Comparison of ENCODE assay signal across 26 cellular contexts in genomic region chr16:35734728-35735402, GRCh38.
"Had no signal": no experiment of that assay in that cellular context is flagged by ENCODE, and none has a peak within 500 bp of the region (broad histone marks: within the 10 kb centered on the region; RNA-seq: fewer than 3 reads in every experiment).

No MANE protein-coding gene starts in this region.

- H2AFZ ChIP-seq: neural progenitor cell had no signal

- H3K9me3 ChIP-seq: thoracic aorta had no signal

- H3K4me1 ChIP-seq: left lung, lower lobe of right lung, neural progenitor cell, upper lobe of left lung had no signal

- DNase-seq: activated CD4-positive, alpha-beta T cell treated with anti-CD3 and anti-CD28 coated beads for 48 hours; activated CD4-positive, alpha-beta T cell treated with anti-CD3 and anti-CD28 coated beads, Interleukin-2, amount 50 U/mL, for 48 hours; activated CD8-positive, alpha-beta memory T cell treated with anti-CD3 and anti-CD28 coated beads, Interleukin-2, amount 50 U/mL, for 4 hours; activated gamma-delta T cell; activated naive CD4-positive, alpha-beta T cell treated with anti-CD3 and anti-CD28 coated beads, Interleukin-2, amount 10 ng/mL, durations not matched to agents 7 days and 5 days; activated naive CD8-positive, alpha-beta T cell treated with anti-CD3 and anti-CD28 coated beads, Interleukin-2, amount 10 ng/mL, durations not matched to agents 7 days and 5 days; activated T-cell treated with anti-CD3 and anti-CD28 coated beads, Interleukin-2, amount 50 U/mL, for 24 hours; brain microvascular endothelial cell; caudate nucleus; effector CD8-positive, alpha-beta T cell; lower lobe of right lung; mesenchymal stem cell; natural killer cell; occipital lobe; stimulated activated CD4-positive, alpha-beta T cell treated with anti-CD3 and anti-CD28 coated beads, Interleukin-12 subunit alpha, Interleukin-12 subunit beta, amount 100 ng/mL, for 4 hours; stimulated activated CD4-positive, alpha-beta T cell treated with anti-CD3 and anti-CD28 coated beads, Interleukin-4, amount 100 ng/mL, for 1 hour; stimulated activated naive CD8-positive, alpha-beta T cell treated with anti-CD3 and anti-CD28 coated beads, Interleukin-15, Interleukin-2, amounts not matched to agents 100 U/mL and 50 U/mL, for 24 hours had no signal

- H3K36me3 ChIP-seq: brain microvascular endothelial cell, left lung, lower lobe of right lung, neural progenitor cell, thoracic aorta, upper lobe of left lung had no signal

- ATAC-seq: activated CD4-positive, CD25-positive, alpha-beta regulatory T cell treated with anti-CD3 and anti-CD28 coated beads, Interleukin-2, amount 50 U/mL, for 24 hours; left lung; lower lobe of right lung; natural killer cell; sciatic nerve; stimulated activated naive CD8-positive, alpha-beta T cell treated with anti-CD3 and anti-CD28 coated beads, Interleukin-15, Interleukin-2, amounts not matched to agents 100 U/mL and 50 U/mL, for 24 hours had no signal

- H3K4me2 ChIP-seq: neural progenitor cell had no signal

- H3K27me3 ChIP-seq: brain microvascular endothelial cell, left lung, neural progenitor cell, upper lobe of left lung had no signal

- H3K4me3 ChIP-seq: left lung, lower lobe of right lung, neural progenitor cell, skin epidermis, thoracic aorta, upper lobe of left lung had no signal

- H3K27ac ChIP-seq: brain microvascular endothelial cell, epithelial cell of prostate, left lung, lower lobe of right lung, neural progenitor cell, thoracic aorta, upper lobe of left lung, VCaP had no signal
